8 cellular contexts compared by ENCODE assay signal in the genomic region with DNA sequence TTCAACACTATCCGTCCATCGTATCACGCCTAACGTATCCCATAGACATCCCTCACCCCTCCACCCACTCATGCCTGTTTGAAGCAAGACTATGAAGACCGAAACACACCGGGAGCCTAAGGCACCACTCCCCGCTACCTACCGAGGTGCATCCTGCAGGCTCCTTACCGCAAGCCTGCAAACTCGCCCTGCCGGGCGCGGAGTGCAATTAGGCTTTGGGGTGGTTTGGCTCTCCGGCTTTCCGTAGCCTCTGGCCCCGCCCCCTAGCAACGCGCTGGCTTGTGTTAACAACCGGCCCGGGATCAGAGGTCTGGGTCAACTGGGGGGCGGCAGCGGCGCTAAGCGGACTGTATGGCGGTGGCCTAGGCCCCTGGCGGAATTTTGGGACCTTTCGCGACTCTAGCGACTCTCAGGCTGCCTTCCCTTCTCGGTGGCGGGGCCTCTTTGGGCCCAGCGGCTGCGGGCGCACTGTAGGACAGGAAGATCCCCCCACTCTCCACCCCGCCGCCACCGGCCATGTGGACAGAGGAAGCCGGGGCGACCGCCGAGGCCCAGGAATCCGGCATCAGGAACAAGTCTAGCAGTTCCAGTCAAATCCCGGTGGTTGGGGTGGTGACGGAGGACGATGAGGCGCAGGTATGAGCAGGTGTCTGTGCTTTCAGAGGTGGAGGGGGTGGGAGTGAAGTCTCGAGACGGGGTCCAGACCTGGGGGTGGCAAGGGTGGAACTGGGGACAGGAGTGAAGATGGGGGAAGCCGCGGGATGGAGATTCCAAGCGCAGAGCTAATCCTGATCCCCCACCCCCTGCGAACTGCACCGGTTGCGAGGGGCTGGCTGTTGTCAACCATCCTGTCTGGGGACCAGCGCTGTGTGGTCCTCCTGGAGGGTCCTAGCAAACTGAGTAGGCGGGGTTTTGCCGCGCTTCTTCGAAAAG. TPM values are rescaled to one million over a fixed set of nuclear protein-coding genes. Genes with fewer than 3 reads are reported as not detected.
DNase-seq lines count a peak whose midpoint lies in the region; ATAC-seq and TF ChIP-seq lines count a peak whose summit lies in the region.

Gene CFAP69 (plus strand): TSS at position 266 of the 933 bp plus-strand sequence. CDS start 251 bp downstream, at position 517.

- no peaks in the 10 kb centered on the region for H3K9me3 Mint-ChIP-seq in activated T-helper 2 cell treated with anti-CD3 and anti-CD28 coated beads, Interferon-gamma antibody, Interleukin-2, Interleukin-4, amounts not matched to agents 10 μg/mL and 5 μg/mL and 100 μg/mL, durations not matched to agents 14 hours and 24 hours and 36 hours
- no peaks in the 10 kb centered on the region for H3K9me3 Mint-ChIP-seq in nephron

- TF ChIP-seq EP300 in Ishikawa (IDR thresholded peaks at IDR 0.05; ENCODE audit: borderline replicate concordance) = no peak

- H3K27me3 Mint-ChIP-seq in activated T-helper 2 cell treated with anti-CD3 and anti-CD28 coated beads, Interferon-gamma antibody, Interleukin-2, Interleukin-4, amounts not matched to agents 10 μg/mL and 5 μg/mL and 100 μg/mL, durations not matched to agents 14 hours and 24 hours and 36 hours (ENCODE audit: low read depth) = peaks cover 41% of the 10 kb centered on the region
- peaks cover 23% of the 10 kb centered on the region for H3K27me3 Mint-ChIP-seq in nephron (ENCODE audit: low read depth)

- DNase-seq in Daoy (ENCODE audit: low read depth) (peak; percentile 89), RKO (ENCODE audit: low spot score) (peak; percentile 94), fibroblast of the aortic adventitia (ENCODE audit: low read depth) (peak; percentile 84)
- peak; percentile 77 for DNase-seq in activated T-helper 2 cell treated with anti-CD3 and anti-CD28 coated beads, Interferon-gamma antibody, Interleukin-2, Interleukin-4, amounts not matched to agents 10 μg/mL and 5 μg/mL and 100 μg/mL, durations not matched to agents 14 hours and 24 hours and 36 hours (ENCODE audit: low spot score)
- peak; percentile 76 to 87 (median 81) for DNase-seq in stimulated activated naive CD4-positive, alpha-beta T cell (lab: John Stamatoyannopoulos, UW)

- intact Hi-C loops in activated T-helper 2 cell treated with anti-CD3 and anti-CD28 coated beads, Interferon-gamma antibody, Interleukin-2, Interleukin-4, amounts not matched to agents 10 μg/mL and 5 μg/mL and 100 μg/mL, durations not matched to agents 14 hours and 24 hours and 36 hours (cut with micrococcal nuclease) = loop anchor here (1.0 to 5.0 kb wide), 4 partner anchors 93 to 182 kb away; partner anchors contain the start of genes CLDN12, GTPBP10 and STEAP1

- H3K27ac Mint-ChIP-seq in activated T-helper 2 cell treated with anti-CD3 and anti-CD28 coated beads, Interferon-gamma antibody, Interleukin-2, Interleukin-4, amounts not matched to agents 10 μg/mL and 5 μg/mL and 100 μg/mL, durations not matched to agents 14 hours and 24 hours and 36 hours = no peak within 1 kb of the TSS
- peak within 1 kb of the TSS; percentile 10 to 65 (median 49) for H3K27ac Mint-ChIP-seq in nephron

- peak within 1 kb of the TSS; percentile 90 for H3K4me3 ChIP-seq in fibroblast of the aortic adventitia (ENCODE audit: low read depth, low read length)

- peak; percentile 89 for ATAC-seq in GM21717 (IDR thresholded peaks at IDR 0.05; ENCODE audit: unreplicated experiment)

- no peaks in the 10 kb centered on the region for H3K36me3 Mint-ChIP-seq in activated T-helper 2 cell treated with anti-CD3 and anti-CD28 coated beads, Interferon-gamma antibody, Interleukin-2, Interleukin-4, amounts not matched to agents 10 μg/mL and 5 μg/mL and 100 μg/mL, durations not matched to agents 14 hours and 24 hours and 36 hours (ENCODE audit: low read depth)
- H3K36me3 Mint-ChIP-seq in nephron (ENCODE audit: low read depth) = no peaks in the 10 kb centered on the region

- no peak for TF ChIP-seq RAD21 in Ishikawa (IDR thresholded peaks at IDR 0.05; ENCODE audit: low read depth)

- H3K4me3 Mint-ChIP-seq in activated T-helper 2 cell treated with anti-CD3 and anti-CD28 coated beads, Interferon-gamma antibody, Interleukin-2, Interleukin-4, amounts not matched to agents 10 μg/mL and 5 μg/mL and 100 μg/mL, durations not matched to agents 14 hours and 24 hours and 36 hours (ENCODE audit: low read depth) = peak within 1 kb of the TSS; percentile 85
- peak within 1 kb of the TSS; percentile 92 to 94 (median 93) for H3K4me3 Mint-ChIP-seq in nephron

- TF ChIP-seq CTCF in fibroblast of the aortic adventitia (IDR thresholded peaks at IDR 0.05; ENCODE audit: insufficient read depth, low read length) = peak; percentile 61
- peak in 2 of 3 experiments; percentile 23 to 31 for TF ChIP-seq CTCF in nephron (IDR thresholded peaks at IDR 0.05; ENCODE audit: unreplicated experiment in 3 of 3)

- peaks cover 11% of the 10 kb centered on the region for H3K4me1 Mint-ChIP-seq in activated T-helper 2 cell treated with anti-CD3 and anti-CD28 coated beads, Interferon-gamma antibody, Interleukin-2, Interleukin-4, amounts not matched to agents 10 μg/mL and 5 μg/mL and 100 μg/mL, durations not matched to agents 14 hours and 24 hours and 36 hours (ENCODE audit: low read depth)
- H3K4me1 Mint-ChIP-seq in nephron = peaks cover 10% of the 10 kb centered on the region

TF ChIP-seq in Ishikawa, 13 proteins besides CTCF, POLR2A, EP300 and RAD21:
- TF ChIP-seq TEAD4 (IDR thresholded peaks at IDR 0.05) = no peak
- 0 out of 2 replicates have a peak, but pooled peaks have one; percentile 50 for TF ChIP-seq TAF1 (IDR thresholded peaks at IDR 0.05; ENCODE audit: low read depth)

RNA-seq across cellular contexts. Expression of gene CFAP69, which starts in this region (rescaled TPM):
- total RNA-seq in Daoy (2014; rRNA removed; shearing (Covaris generic)) = 3.9 and 4.9 TPM in 2 replicates
- total RNA-seq in activated T-helper 2 cell treated with anti-CD3 and anti-CD28 coated beads, Interferon-gamma antibody, Interleukin-2, Interleukin-4, amounts not matched to agents 10 μg/mL and 5 μg/mL and 100 μg/mL, durations not matched to agents 14 hours and 24 hours and 36 hours = 0.34 and 0.51 TPM in 2 replicates
- total RNA-seq in fibroblast of the aortic adventitia (ENCODE audit: low replicate concordance) = 3.2 and 6.4 TPM in 2 replicates

Comparison
In these comparisons a context has a peak if more than half of its experiments do, and no peak if none do; other contexts are left out.
1. Peak in every context shown above with its lines: DNase-seq, ATAC-seq and H3K4me3 ChIP-seq.
2. Peak in DNase-seq in activated T-helper 2 cell treated with anti-CD3 and anti-CD28 coated beads, Interferon-gamma antibody, Interleukin-2, Interleukin-4, amounts not matched to agents 10 μg/mL and 5 μg/mL and 100 μg/mL, durations not matched to agents 14 hours and 24 hours and 36 hours; RNA of the gene not detected or under 1 TPM.